ENCODE assay signal across 13 cellular contexts in genomic region chr1:6456800-6457466, GRCh38. TPM values are rescaled to one million over a fixed set of nuclear protein-coding genes. Genes with fewer than 3 reads are reported as not detected.
"Had no signal": no experiment of that assay in that cellular context is flagged by ENCODE, and none has a peak within 500 bp of the region (broad histone marks: within the 10 kb centered on the region; RNA-seq: fewer than 3 reads in every experiment).

No MANE protein-coding gene starts in this region.

- H3K4me3 ChIP-seq: body of pancreas, right atrium auricular region, skin epidermis had no signal

- H3K27me3 ChIP-seq: body of pancreas had no signal

- H3K9me3 Mint-ChIP-seq: central memory CD8-positive, alpha-beta T cell; effector memory CD8-positive, alpha-beta T cell had no signal

- H3K27ac ChIP-seq: body of pancreas, neutrophil, right atrium auricular region, skin epidermis had no signal

- H3K9me3 ChIP-seq: body of pancreas, neutrophil, right atrium auricular region had no signal

- H3K36me3 ChIP-seq: neutrophil, right atrium auricular region had no signal

- ATAC-seq: body of pancreas; effector memory CD8-positive, alpha-beta T cell; left ventricle myocardium superior had no signal

- H3K4me3 Mint-ChIP-seq: central memory CD8-positive, alpha-beta T cell had no signal

- DNase-seq: activated CD4-positive, alpha-beta T cell treated with anti-CD3 and anti-CD28 coated beads for 1 hour; activated CD4-positive, alpha-beta T cell treated with anti-CD3 and anti-CD28 coated beads, Interleukin-2, amount 50 U/mL, for 48 hours; activated T-cell treated with anti-CD3 and anti-CD28 coated beads, Interleukin-2, amount 50 U/mL, for 48 hours; body of pancreas; effector memory CD8-positive, alpha-beta T cell; hippocampal formation; left ventricle myocardium superior; stimulated activated CD4-positive, alpha-beta T cell treated with anti-CD3 and anti-CD28 coated beads, Interleukin-4, amount 100 ng/mL, for 4 hours had no signal

- FAIRE-seq: urothelium cell line had no signal

RNA-seq across cellular contexts. Expression of gene HES2, which starts 37.2 kb away (rescaled TPM):
- total RNA-seq: left ventricle myocardium superior, right atrium auricular region had no signal
